Comparison of ENCODE assay signal across 8 cellular contexts in the genomic region with DNA sequence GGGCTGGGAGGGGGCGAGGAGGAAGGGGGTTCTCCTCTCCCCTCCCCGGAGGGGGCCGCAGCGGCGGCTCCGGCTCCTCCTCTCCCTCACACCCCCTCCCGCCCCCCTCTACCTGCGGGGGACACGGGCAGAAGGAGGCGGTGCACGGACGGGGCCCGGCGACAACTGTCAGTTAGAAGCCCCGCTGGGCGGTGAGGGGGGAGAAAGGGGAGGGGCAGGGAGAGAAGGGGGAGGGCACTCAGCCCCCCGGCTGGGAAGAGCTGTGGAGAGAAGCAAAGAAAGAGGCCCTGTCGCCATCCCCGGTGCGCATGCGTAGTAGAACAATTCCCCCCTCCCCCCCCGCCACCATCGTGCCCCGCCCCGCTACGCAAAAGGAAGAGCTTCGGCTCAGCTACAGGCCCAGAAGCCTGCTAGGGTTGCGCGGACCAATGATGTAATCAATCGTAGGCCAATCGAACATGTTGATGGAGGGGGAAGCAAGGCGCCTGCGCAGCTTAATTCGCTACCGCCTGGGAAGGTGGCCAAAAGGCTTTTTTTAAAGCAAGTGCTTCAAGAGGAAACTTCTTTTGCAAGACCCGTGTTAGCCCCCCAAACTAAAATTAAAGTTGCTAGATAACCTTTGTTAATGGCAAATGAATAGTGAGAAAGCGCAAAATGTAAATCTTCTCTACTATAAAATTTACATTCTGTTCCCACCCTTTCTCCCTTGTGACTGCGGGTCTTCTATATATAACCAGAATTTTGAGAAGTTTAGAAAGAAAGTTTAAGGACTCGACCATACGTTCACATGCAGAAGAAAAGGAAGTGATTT. TPM values are rescaled to one million over a fixed set of nuclear protein-coding genes. Genes with fewer than 3 reads are reported as not detected.
DNase-seq lines count a peak whose midpoint lies in the region; ATAC-seq and TF ChIP-seq lines count a peak whose summit lies in the region.

No MANE protein-coding gene starts in this region.

- H3K27me3 Mint-ChIP-seq in CD4-positive, CD25-positive, alpha-beta regulatory T cell = no peaks in the 10 kb centered on the region
- no peaks in the 10 kb centered on the region for H3K27me3 Mint-ChIP-seq in activated CD4-positive, alpha-beta memory T cell treated with anti-CD3 and anti-CD28 coated beads, Interleukin-2, amount 10 ng/mL, durations not matched to agents 7 days and 5 days

- H3K4me1 Mint-ChIP-seq in CD4-positive, CD25-positive, alpha-beta regulatory T cell = peaks cover 35 to 65% (median 54%) of the 10 kb centered on the region in 4 donors
- H3K4me1 Mint-ChIP-seq in activated CD4-positive, alpha-beta memory T cell treated with anti-CD3 and anti-CD28 coated beads, Interleukin-2, amount 10 ng/mL, durations not matched to agents 7 days and 5 days = peaks cover 73% of the 10 kb centered on the region

- intact Hi-C loops in lower leg skin (cut with DNase I; ENCODE audit: low total_unique reads) = no loop called here

- peaks cover 14% of the 10 kb centered on the region for H3K36me3 ChIP-seq in CD4-positive, CD25-positive, alpha-beta regulatory T cell (ENCODE audit: control insufficient read depth, insufficient read depth, low read length)
- peaks cover 0 to 8% of the 10 kb centered on the region in 2 donors for H3K36me3 ChIP-seq in duodenal mucosa (ENCODE audit: control insufficient read depth in 1 of 2, insufficient read depth in 2 of 2, low read length in 2 of 2)

- DNase-seq in CD4-positive, CD25-positive, alpha-beta regulatory T cell = peak; percentile 94 to 98 (median 95)
- DNase-seq in NCI-H774 (lab: John Stamatoyannopoulos, UW) (peak; percentile 99), lower leg skin (ENCODE audit: low spot score in 2 of 2) (peak; percentile 97 to 98)
- peak; percentile 95 for DNase-seq in activated CD4-positive, alpha-beta memory T cell treated with anti-CD3 and anti-CD28 coated beads, Interleukin-2, amount 10 ng/mL, durations not matched to agents 7 days and 5 days
- DNase-seq in stimulated activated CD4-positive, alpha-beta T cell treated with anti-CD3 and anti-CD28 coated beads, Interleukin-4, amount 100 ng/mL, for 4 hours = peak; percentile 83 to 96

- peak overlapping the region; percentile 77 to 100 (median 87) for H3K4me3 Mint-ChIP-seq in CD4-positive, CD25-positive, alpha-beta regulatory T cell
- peak overlapping the region; percentile 74 for H3K4me3 Mint-ChIP-seq in activated CD4-positive, alpha-beta memory T cell treated with anti-CD3 and anti-CD28 coated beads, Interleukin-2, amount 10 ng/mL, durations not matched to agents 7 days and 5 days

- peak; percentile 70 to 76 for ATAC-seq in CD4-positive, CD25-positive, alpha-beta regulatory T cell (ENCODE audit: low read depth in 2 of 2)
- ATAC-seq in GM19438 (IDR thresholded peaks at IDR 0.05; ENCODE audit: low read depth, unreplicated experiment) (peak; percentile 69), HG03571 (IDR thresholded peaks at IDR 0.05; ENCODE audit: unreplicated experiment) (peak; percentile 51)

- peaks cover 24% of the 10 kb centered on the region for H3K36me3 Mint-ChIP-seq in CD4-positive, CD25-positive, alpha-beta regulatory T cell
- H3K36me3 Mint-ChIP-seq in activated CD4-positive, alpha-beta memory T cell treated with anti-CD3 and anti-CD28 coated beads, Interleukin-2, amount 10 ng/mL, durations not matched to agents 7 days and 5 days (ENCODE audit: low read depth) = peaks cover 51% of the 10 kb centered on the region

- H3K4me3 ChIP-seq in CD4-positive, CD25-positive, alpha-beta regulatory T cell (ENCODE audit: low read depth, low read length) = peak overlapping the region; percentile 82
- H3K4me3 ChIP-seq in duodenal mucosa (ENCODE audit: low read depth in 1 of 2, low read length in 2 of 2) (peak overlapping the region; percentile 79 to 95), lower leg skin (ENCODE audit: low read depth, poor library complexity, severe bottlenecking) (peak overlapping the region; percentile 93)

- H3K27ac ChIP-seq in CD4-positive, CD25-positive, alpha-beta regulatory T cell (ENCODE audit: insufficient read depth, low read length, poor library complexity, severe bottlenecking) = peak overlapping the region; percentile 96
- H3K27ac ChIP-seq in duodenal mucosa (ENCODE audit: low read depth, low read length) = peak overlapping the region; percentile 93

- CTCF ChIA-PET in activated CD4-positive, alpha-beta memory T cell treated with anti-CD3 and anti-CD28 coated beads, Interleukin-2, amount 10 ng/mL, durations not matched to agents 7 days and 5 days (lab: Charles Lee) = interaction anchor here (0.8 to 2.3 kb wide), 5 partner anchors 16 to 175 kb away, joined by 3 to 12 read pairs (median 4); a partner anchor contains a TSS

- H3K27me3 ChIP-seq in CD4-positive, CD25-positive, alpha-beta regulatory T cell (ENCODE audit: control insufficient read depth, insufficient read depth, low read length) = no peaks in the 10 kb centered on the region
- no peaks in the 10 kb centered on the region for H3K27me3 ChIP-seq in duodenal mucosa (ENCODE audit: control insufficient read depth in 1 of 2, insufficient read depth in 2 of 2, low read length in 2 of 2)

- POLR2A ChIA-PET in activated CD4-positive, alpha-beta memory T cell treated with anti-CD3 and anti-CD28 coated beads, Interleukin-2, amount 10 ng/mL, durations not matched to agents 7 days and 5 days (lab: Charles Lee) = interaction anchor here (0.8 to 3.0 kb wide), 17 partner anchors 7 to 749 kb away, joined by 3 to 27 read pairs (median 5); a partner anchor contains a TSS

- TF ChIP-seq POLR2A in lower leg skin (IDR thresholded peaks at IDR 0.05) = no peak

- peak overlapping the region; percentile 92 to 94 (median 93) for H3K27ac Mint-ChIP-seq in CD4-positive, CD25-positive, alpha-beta regulatory T cell
- H3K27ac Mint-ChIP-seq in activated CD4-positive, alpha-beta memory T cell treated with anti-CD3 and anti-CD28 coated beads, Interleukin-2, amount 10 ng/mL, durations not matched to agents 7 days and 5 days = peak overlapping the region; percentile 78

- peaks cover 33% of the 10 kb centered on the region for H3K4me1 ChIP-seq in CD4-positive, CD25-positive, alpha-beta regulatory T cell (ENCODE audit: control insufficient read depth, insufficient read depth, low read length, poor library complexity, severe bottlenecking)
- peaks cover 19 to 26% of the 10 kb centered on the region in 2 donors for H3K4me1 ChIP-seq in duodenal mucosa (ENCODE audit: control insufficient read depth in 1 of 2, insufficient read depth in 2 of 2, low read length in 2 of 2)

- H3K9ac ChIP-seq in duodenal mucosa (ENCODE audit: low read depth in 1 of 2, low read length in 2 of 2) = peak overlapping the region; percentile 58 to 68

- TF ChIP-seq CTCF in lower leg skin (IDR thresholded peaks at IDR 0.05) = no peak

- H3K9me3 Mint-ChIP-seq in CD4-positive, CD25-positive, alpha-beta regulatory T cell = peaks cover 0 to 10% (median 4%) of the 10 kb centered on the region in 7 donors
- peaks cover 2% of the 10 kb centered on the region for H3K9me3 Mint-ChIP-seq in activated CD4-positive, alpha-beta memory T cell treated with anti-CD3 and anti-CD28 coated beads, Interleukin-2, amount 10 ng/mL, durations not matched to agents 7 days and 5 days

- H3K9me3 ChIP-seq in CD4-positive, CD25-positive, alpha-beta regulatory T cell (ENCODE audit: control insufficient read depth in 2 of 2, low read length in 2 of 2) = peaks cover 2 to 5% of the 10 kb centered on the region in 2 experiments
- no peaks in the 10 kb centered on the region for H3K9me3 ChIP-seq in duodenal mucosa (ENCODE audit: control insufficient read depth in 1 of 2, low read length in 2 of 2)

- WGBS in lower leg skin, 2 donors = 0 to 1% methylated on average over 18 of the region's 40 CpGs

RNA-seq across cellular contexts. Expression of a gene that starts 7.0 kb away (rescaled TPM):
- 31.1 TPM for total RNA-seq in CD4-positive, CD25-positive, alpha-beta regulatory T cell
- 10 to 100 TPM; 19.7 to 29.5 (median 23.7) TPM for polyA plus RNA-seq in CD4-positive, CD25-positive, alpha-beta regulatory T cell
- total RNA-seq in activated CD4-positive, alpha-beta memory T cell treated with anti-CD3 and anti-CD28 coated beads, Interleukin-2, amount 10 ng/mL, durations not matched to agents 7 days and 5 days = 10 to 100 TPM; 22.0 to 23.3 TPM
- total RNA-seq in lower leg skin = 10 to 100 TPM; 16.0 to 19.8 (median 17.9) TPM

Comparison
In these comparisons a context has a peak if more than half of its experiments do, and no peak if none do; other contexts are left out.
1. Peak in every context shown above with its lines: DNase-seq, ATAC-seq, H3K4me3 ChIP-seq and H3K27ac ChIP-seq.